In the genomic region with DNA sequence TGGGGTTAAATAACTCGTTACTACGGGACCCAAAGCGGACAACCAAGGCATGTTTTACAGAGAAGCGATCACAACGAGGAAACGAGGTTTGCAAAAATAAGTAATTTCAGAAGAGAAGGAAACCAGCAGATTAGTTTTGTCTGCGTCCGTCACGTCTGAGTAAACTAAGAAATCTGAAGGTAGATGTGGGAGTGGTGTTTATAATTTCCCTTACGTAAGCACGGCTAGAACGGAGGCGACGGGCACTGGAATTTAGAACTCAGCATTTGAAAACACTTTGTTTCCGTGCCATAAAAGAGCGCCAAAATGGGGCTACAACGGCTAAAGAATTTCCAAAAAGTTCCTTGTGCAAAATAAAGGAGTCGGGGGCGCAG, we compare ENCODE assay signal across 8 cellular contexts. TPM values are rescaled to one million over a fixed set of nuclear protein-coding genes. Genes with fewer than 3 reads are reported as not detected.
A peak's percentile ranks its signal among the peaks of the same experiment; 100 is the strongest.
DNase-seq lines count a peak whose midpoint lies in the region; TF ChIP-seq lines count a peak whose summit lies in the region.

No MANE protein-coding gene starts in this region.

- H3K4me3 Mint-ChIP-seq in osteocyte (ENCODE audit: unreplicated experiment), result peak overlapping the region; percentile 94

- peaks cover 4% of the 10 kb centered on the region for H3K36me3 Mint-ChIP-seq in osteocyte (ENCODE audit: unreplicated experiment)

- no peaks in the 10 kb centered on the region for H3K27me3 Mint-ChIP-seq in osteocyte (ENCODE audit: unreplicated experiment)

- H3K9me3 Mint-ChIP-seq in osteocyte (ENCODE audit: unreplicated experiment), result no peaks in the 10 kb centered on the region

- peaks cover 19% of the 10 kb centered on the region for H3K4me1 Mint-ChIP-seq in osteocyte (ENCODE audit: unreplicated experiment)

- no peak for TF ChIP-seq CTCF in osteocyte (IDR thresholded peaks at IDR 0.05)

- H3K27ac Mint-ChIP-seq in osteocyte (ENCODE audit: unreplicated experiment), result peak overlapping the region; percentile 96

- DNase-seq in NCI-H1105 treated with DMSO at 0.1 percent for 48 hours (lab: John Stamatoyannopoulos, UW) (peak; percentile 59), NCI-H1105 (lab: John Stamatoyannopoulos, UW) (no peak), M059J (ENCODE audit: low read depth) (peak; percentile 57), fibroblast of peridontal ligament (ENCODE audit: extremely low read depth) (peak; percentile 23), osteocyte (ENCODE audit: extremely low spot score, unreplicated experiment) (no peak), NOMO-1 (lab: John Stamatoyannopoulos, UW; ENCODE audit: unreplicated experiment in 2 of 2) (no peak), GM19238 (ENCODE audit: insufficient read length, low spot score) (no peak)
- DNase-seq in activated CD8-positive, alpha-beta memory T cell treated with anti-CD3 and anti-CD28 coated beads, Interleukin-2, amount 50 U/mL, for 1 hour (ENCODE audit: extremely low read depth), result peak; percentile 53

RNA-seq across cellular contexts. Expression of a gene that starts 0.7 kb away (rescaled TPM):
- total RNA-seq in M059J (2014; rRNA removed; shearing (Covaris generic)), result 19.9 and 27.4 TPM in 2 replicates
- 9.8 and 10.9 TPM in 2 replicates for total RNA-seq in osteocyte

Comparison
In these comparisons a context has a peak if more than half of its experiments do, and no peak if none do; other contexts are left out.
1. DNase-seq: peak in NCI-H1105 treated with DMSO at 0.1 percent for 48 hours (single experiment), M059J (single experiment), activated CD8-positive, alpha-beta memory T cell treated with anti-CD3 and anti-CD28 coated beads, Interleukin-2, amount 50 U/mL, for 1 hour (single experiment) and fibroblast of peridontal ligament (single experiment); none in NCI-H1105 (single experiment), osteocyte (single experiment), NOMO-1 (0 of 2) and GM19238 (single experiment).